30 cellular contexts compared by ENCODE assay signal in the genomic region with DNA sequence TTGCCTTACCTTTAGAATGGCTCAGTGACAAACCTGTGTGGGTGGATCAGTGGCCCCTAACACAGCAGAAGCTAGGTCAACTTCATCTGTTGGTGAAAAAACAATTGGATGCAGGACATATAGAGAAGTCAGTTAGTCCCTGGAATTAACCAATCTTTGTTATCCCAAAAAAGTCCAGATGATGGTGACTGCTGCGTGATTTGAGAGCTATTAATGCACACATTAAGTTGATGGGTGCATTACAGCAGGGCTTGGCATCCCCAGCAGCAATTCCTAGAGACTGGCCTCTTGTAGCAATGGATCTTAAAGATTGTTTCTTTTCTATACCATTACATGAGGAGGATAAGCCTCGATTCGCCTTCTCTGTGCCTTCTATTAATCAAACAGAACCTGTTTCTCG. TPM values are rescaled to one million over a fixed set of nuclear protein-coding genes. Genes with fewer than 3 reads are reported as not detected.
"Had no signal": no experiment of that assay in that cellular context is flagged by ENCODE, and none has a peak within 500 bp of the region (broad histone marks: within the 10 kb centered on the region; RNA-seq: fewer than 3 reads in every experiment).

No MANE protein-coding gene starts in this region.

- H3K4me1 ChIP-seq: ascending aorta, right lobe of liver, uterus had no signal

- DNase-seq: activated CD4-positive, alpha-beta memory T cell treated with anti-CD3 and anti-CD28 coated beads, Interleukin-2, amount 10 ng/mL, durations not matched to agents 7 days and 5 days; activated CD4-positive, alpha-beta T cell treated with anti-CD3 and anti-CD28 coated beads, Interleukin-2, amount 10 ng/mL, durations not matched to agents 7 days and 5 days; activated CD4-positive, CD25-positive, alpha-beta regulatory T cell treated with anti-CD3 and anti-CD28 coated beads, Interleukin-2, amount 50 U/mL, for 72 hours; activated CD8-positive, alpha-beta memory T cell treated with anti-CD3 and anti-CD28 coated beads, Interleukin-2, amount 50 U/mL, for 48 hours; activated gamma-delta T cell; activated naive CD4-positive, alpha-beta T cell treated with anti-CD3 and anti-CD28 coated beads, Interleukin-2, amount 10 ng/mL, durations not matched to agents 7 days and 5 days; activated naive CD8-positive, alpha-beta T cell treated with anti-CD3 and anti-CD28 coated beads, Interleukin-2, amount 10 ng/mL, durations not matched to agents 7 days and 5 days; activated T-cell treated with anti-CD3 and anti-CD28 coated beads, Interleukin-2, amount 50 U/mL, for 24 hours; endodermal cell; foreskin fibroblast; head of caudate nucleus; hippocampal formation; left cardiac atrium; left ventricle myocardium superior; mucosa of descending colon; right lobe of liver; stimulated activated CD4-positive, alpha-beta T cell treated with anti-CD3 and anti-CD28 coated beads, Interleukin-2, amount 100 ng/mL, for 48 hours; stimulated activated naive CD8-positive, alpha-beta T cell treated with anti-CD3 and anti-CD28 coated beads, Interleukin-15, Interleukin-2, amounts not matched to agents 100 U/mL and 50 U/mL, for 24 hours; uterus had no signal

- H3K9me3 ChIP-seq: ascending aorta, mucosa of descending colon, right lobe of liver, uterus had no signal

- H3K4me3 ChIP-seq: ascending aorta, mucosa of descending colon, right lobe of liver, uterus had no signal

- H3K27me3 ChIP-seq: ascending aorta, right lobe of liver, uterus had no signal

- H3K36me3 ChIP-seq: ascending aorta, right lobe of liver, uterus had no signal

- FAIRE-seq: keratinocyte had no signal

- ATAC-seq: esophagus mucosa; left cardiac atrium; left ventricle myocardium superior; mucosa of descending colon; natural killer cell treated with Interleukin-12 subunit alpha and Interleukin-12 subunit beta and Interleukin-15 and Interleukin-18, amount 100 ng/mL, for 72 hours; right lobe of liver; stimulated activated naive CD8-positive, alpha-beta T cell treated with anti-CD3 and anti-CD28 coated beads, Interleukin-15, Interleukin-2, amounts not matched to agents 100 U/mL and 50 U/mL, for 24 hours had no signal

- H3K27ac ChIP-seq: ascending aorta, right lobe of liver, uterus had no signal

RNA-seq across cellular contexts. Expression of a gene that starts 33.3 kb away (rescaled TPM):
- total RNA-seq: activated CD4-positive, alpha-beta memory T cell treated with anti-CD3 and anti-CD28 coated beads, Interleukin-2, amount 10 ng/mL, durations not matched to agents 7 days and 5 days; ascending aorta; cardiac septum; left cardiac atrium; left ventricle myocardium superior; lung microvascular endothelial cell; mesenteric fat pad; mucosa of descending colon; myocyte; natural killer cell treated with Interleukin-12 subunit alpha and Interleukin-12 subunit beta and Interleukin-15 and Interleukin-18, amount 100 ng/mL, for 72 hours; renal cortical epithelial cell; right lobe of liver; skeletal muscle tissue; subcutaneous adipose tissue had no signal
- polyA plus RNA-seq: keratinocyte had no signal
